Comparison of ENCODE assay signal across 15 cellular contexts in genomic region chr2:40341198-40341597, GRCh38.
"Had no signal": no experiment of that assay in that cellular context is flagged by ENCODE, and none has a peak within 500 bp of the region (broad histone marks: within the 10 kb centered on the region; RNA-seq: fewer than 3 reads in every experiment).

No MANE protein-coding gene starts in this region.

- DNase-seq: activated CD4-positive, alpha-beta T cell treated with anti-CD3 and anti-CD28 coated beads for 1 hour; activated CD4-positive, alpha-beta T cell treated with anti-CD3 and anti-CD28 coated beads, Interleukin-2, amount 50 U/mL, for 4 hours; activated naive CD4-positive, alpha-beta T cell treated with anti-CD3 and anti-CD28 coated beads, Interleukin-2, amount 10 ng/mL, durations not matched to agents 7 days and 5 days; caudate nucleus; effector memory CD4-positive, alpha-beta T cell; glutamatergic neuron; left cardiac atrium; midbrain; naive B cell; pancreas; stimulated activated CD4-positive, alpha-beta T cell treated with anti-CD3 and anti-CD28 coated beads, Interleukin-2, amount 100 ng/mL, for 48 hours had no signal

- H3K4me3 ChIP-seq: pancreas had no signal

- H3K9me3 ChIP-seq: pancreas had no signal

- H3K27ac ChIP-seq: epithelial cell of prostate, pancreas, VCaP had no signal

- H3K4me1 ChIP-seq: pancreas had no signal

- H3K36me3 ChIP-seq: pancreas had no signal

- H3K27me3 ChIP-seq: pancreas had no signal

- ATAC-seq: activated T-helper 17 cell treated with anti-CD3 and anti-CD28 coated beads, Interleukin-2, amount 50 U/mL, for 72 hours; pancreas; stimulated activated memory B cell treated with anti-CD40 and anti-IgM and Interleukin-4, amounts not matched to agents 10 μg/mL and 1 μg/mL and 100 μg/mL, for 72 hours had no signal
